In the genomic region with DNA sequence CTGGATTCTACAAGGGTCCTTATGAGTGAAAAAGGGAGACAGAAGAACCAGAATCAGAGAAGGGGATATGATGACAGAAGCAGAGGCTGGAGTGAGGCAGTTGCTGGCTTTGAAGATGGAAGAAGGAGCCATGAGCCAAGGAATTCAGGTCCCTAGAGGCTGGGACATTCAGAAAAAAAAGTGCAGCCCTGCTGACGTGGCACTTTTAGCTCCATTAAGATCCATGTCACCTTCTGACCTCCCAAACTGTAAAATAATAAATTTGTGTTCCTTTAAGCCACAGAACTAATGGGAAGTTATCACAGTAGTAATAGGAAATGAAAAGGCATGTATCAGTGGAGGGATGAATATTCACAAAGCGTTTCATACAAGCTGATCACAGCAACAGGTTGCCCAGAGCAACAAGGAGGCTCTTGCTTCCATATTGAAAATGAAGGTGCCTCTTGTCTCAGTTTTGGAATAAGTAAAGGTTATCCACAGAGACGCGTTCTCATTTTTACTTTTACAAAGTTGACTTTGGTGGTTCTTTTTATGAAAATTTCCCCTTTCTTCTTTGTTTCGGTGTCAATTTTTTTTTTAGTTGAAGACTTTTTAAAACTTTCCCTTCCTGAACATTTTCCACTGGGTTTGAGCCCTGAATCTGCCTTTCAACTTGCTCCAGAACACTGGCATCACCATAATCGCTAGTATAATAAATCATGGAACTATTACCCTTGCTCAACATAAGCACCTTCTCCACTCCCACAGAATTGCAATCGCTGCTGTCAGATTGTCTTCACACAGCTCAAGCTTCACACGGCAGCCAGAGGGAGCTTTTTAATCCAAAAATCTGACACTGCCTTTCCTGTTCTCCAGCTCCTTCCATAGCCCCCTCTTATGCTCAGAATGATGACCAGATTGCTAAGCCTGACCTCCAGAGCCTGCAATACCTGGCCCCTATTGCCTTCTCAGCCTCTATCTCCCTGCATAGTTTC, we compare ENCODE assay signal across 11 cellular contexts.
A peak's percentile ranks its signal among the peaks of the same experiment; 100 is the strongest.
DNase-seq lines count a peak whose midpoint lies in the region; ATAC-seq, FAIRE-seq and TF ChIP-seq lines count a peak whose summit lies in the region.
"Had no signal": no experiment of that assay in that cellular context is flagged by ENCODE, and none has a peak within 500 bp of the region (broad histone marks: within the 10 kb centered on the region; RNA-seq: fewer than 3 reads in every experiment).

No MANE protein-coding gene starts in this region.

- H3K36me3 ChIP-seq in CD4-positive, alpha-beta memory T cell (ENCODE audit: insufficient read depth, low read length), result no peaks in the 10 kb centered on the region
- H3K36me3 ChIP-seq in K562 (ENCODE audit: control insufficient read depth, insufficient read depth, low read length), result no peaks in the 10 kb centered on the region
- no peaks in the 10 kb centered on the region for H3K36me3 ChIP-seq in heart left ventricle

- H3K27ac ChIP-seq in CD4-positive, alpha-beta memory T cell (ENCODE audit: low read depth, low read length), result no peak overlapping the region
- no peak overlapping the region for H3K27ac ChIP-seq in K562 (ENCODE audit: extremely low read depth, low read depth, low read length)
- H3K27ac ChIP-seq in heart left ventricle, result no peak overlapping the region

- no peaks in the 10 kb centered on the region for H3K27me3 ChIP-seq in CD4-positive, alpha-beta memory T cell (ENCODE audit: insufficient read depth, low read length)
- H3K27me3 ChIP-seq in K562 (ENCODE audit: control insufficient read depth in 2 of 2, insufficient read depth in 2 of 2, low read length in 2 of 2), result peaks cover 0 to 9% of the 10 kb centered on the region in 2 experiments; a peak in 1 of 5 replicates
- H3K27me3 ChIP-seq in heart left ventricle, result no peaks in the 10 kb centered on the region

- no peak for TF ChIP-seq RAD21 in K562 (CRISPR knock-in tag; conservative IDR thresholded peaks at IDR 0.05 in 1 of 2, IDR thresholded peaks at IDR 0.05 in 1 of 2)

- no peak overlapping the region for H2AFZ ChIP-seq in K562 (ENCODE audit: low read depth, low read length)

- no TSS peak for BruUV-seq in K562 (replicated peaks; lab: Mats Ljungman, UMichigan)

- in situ Hi-C loops in K562 (cut with MboI), result no loop called here

- no peaks in the 10 kb centered on the region for H3K9me1 ChIP-seq in K562 (ENCODE audit: control insufficient read depth, insufficient read depth, low read length)

- H4K20me1 ChIP-seq in K562 (replicated peaks; ENCODE audit: control insufficient read depth, insufficient read depth, low read length), result no peaks in the 10 kb centered on the region

- TF ChIP-seq POLR2A in K562 (conservative IDR thresholded peaks at IDR 0.05), result no peak
- no peak for TF ChIP-seq POLR2A in heart left ventricle (IDR thresholded peaks at IDR 0.05)

- no peaks in the 10 kb centered on the region for H3K9me3 ChIP-seq in CD4-positive, alpha-beta memory T cell (ENCODE audit: control insufficient read depth in 1 of 2, low read length in 2 of 2)
- H3K9me3 ChIP-seq in K562 (replicated peaks; ENCODE audit: control insufficient read depth, insufficient read depth, low read depth, low read length), result no peaks in the 10 kb centered on the region
- no peaks in the 10 kb centered on the region for H3K9me3 ChIP-seq in heart left ventricle
- H3K9me3 ChIP-seq: mucosa of descending colon had no signal

- no peak for FAIRE-seq in K562 (lab: Jason Lieb, UNC)

- no peak overlapping the region for H3K9ac ChIP-seq in K562 (ENCODE audit: insufficient read depth in 1 of 2, low read depth in 2 of 2, low read length in 2 of 2)

- H3K27ac Mint-ChIP-seq in CD4-positive, alpha-beta memory T cell, result peak overlapping the region in 4 of 7 donors; percentile 13 to 86 (median 48)

- POLR2A ChIA-PET in CD4-positive, alpha-beta memory T cell (lab: Charles Lee; ENCODE audit: partially characterized antibody), result interaction anchor here (1.4 to 3.1 kb wide), 2 partner anchors 11 to 105 kb away, joined by 3 to 21 read pairs; no protein-coding TSS in a partner anchor
- POLR2A ChIA-PET in K562 (lab: Yijun Ruan, JAX), result interaction anchor here (0.6 kb wide), 1 partner anchor 9 kb away, joined by 4 read pairs; no protein-coding TSS in a partner anchor

- ATAC-seq in GM18868 (IDR thresholded peaks at IDR 0.05; ENCODE audit: unreplicated experiment), result peak; percentile 52
- ATAC-seq in HG03045 (IDR thresholded peaks at IDR 0.05; ENCODE audit: unreplicated experiment), result peak; percentile 45
- ATAC-seq in K562, result no peak
- no peak for ATAC-seq in heart left ventricle
- no peak for ATAC-seq in GM19452 (IDR thresholded peaks at IDR 0.05; ENCODE audit: unreplicated experiment)
- ATAC-seq: mucosa of descending colon, Right ventricle myocardium inferior had no signal

- H3K4me1 ChIP-seq in CD4-positive, alpha-beta memory T cell (ENCODE audit: insufficient read depth, low read length), result peaks cover 42% of the 10 kb centered on the region
- H3K4me1 ChIP-seq in K562 (replicated peaks in 1 of 2; ENCODE audit: control insufficient read depth in 2 of 2, insufficient read depth in 2 of 2, low read length in 2 of 2) (no peaks in the 10 kb centered on the region), heart left ventricle (peaks cover 0 to 20% (median 0%) of the 10 kb centered on the region in 12 donors)

- no peaks in the 10 kb centered on the region for H3K9me3 Mint-ChIP-seq in CD4-positive, alpha-beta memory T cell

- no peak overlapping the region for H3K4me2 ChIP-seq in K562 (ENCODE audit: insufficient read depth, low read length)

- peak overlapping the region in 6 of 8 donors; percentile 37 to 55 (median 43) for H3K4me3 Mint-ChIP-seq in CD4-positive, alpha-beta memory T cell

- no peak for TF ChIP-seq CTCF in K562 (IDR thresholded peaks at IDR 0.05 in 2 of 3, conservative IDR thresholded peaks at IDR 0.05 in 1 of 3; ENCODE audit: insufficient read depth in 2 of 3, low read depth in 1 of 3, low read length in 3 of 3)
- no peak for TF ChIP-seq CTCF in heart left ventricle (IDR thresholded peaks at IDR 0.05)

- H3K27me3 Mint-ChIP-seq in CD4-positive, alpha-beta memory T cell, result no peaks in the 10 kb centered on the region

- no peaks in the 10 kb centered on the region for H3K79me2 ChIP-seq in K562 (ENCODE audit: control insufficient read depth, insufficient read depth, low read length)

- DNase-seq in CD4-positive, alpha-beta memory T cell, result no peak
- DNase-seq in K562 (ENCODE audit: extremely low read depth in 1 of 4, low spot score in 3 of 4) (no peak), SW480 (ENCODE audit: low spot score) (no peak), heart left ventricle (no peak), COLO829 (ENCODE audit: low spot score) (no peak)
- DNase-seq: DMS79, mucosa of descending colon had no signal

- H3K36me3 Mint-ChIP-seq in CD4-positive, alpha-beta memory T cell, result no peaks in the 10 kb centered on the region

- H3K4me1 Mint-ChIP-seq in CD4-positive, alpha-beta memory T cell, result peaks cover 33 to 51% (median 46%) of the 10 kb centered on the region in 4 donors

- TF ChIP-seq EP300 in K562 (IDR thresholded peaks at IDR 0.05; ENCODE audit: low read length), result no peak

- intact Hi-C loops in CD4-positive, alpha-beta memory T cell (cut with micrococcal nuclease), result loop anchor here (10.0 kb wide), 2 partner anchors 328 to 672 kb away; partner anchors contain the start of genes SEL1L3 and STIM2
- intact Hi-C loops in K562 (cut with micrococcal nuclease), result no loop called here
- intact Hi-C loops in heart left ventricle (cut with DNase I), result no loop called here

- CTCF ChIA-PET in CD4-positive, alpha-beta memory T cell (lab: Charles Lee; ENCODE audit: partially characterized antibody), result interaction anchor here (0.7 to 2.4 kb wide), 6 partner anchors 10 to 132 kb away, joined by 3 to 10 read pairs (median 3); no protein-coding TSS in a partner anchor
- CTCF ChIA-PET in K562 (lab: Yijun Ruan, JAX; ENCODE audit: low intra/inter-chr PET ratio), result no interaction called here

- under 1% methylated on average over 8 of the region's 8 CpGs for WGBS in K562 (ENCODE audit: insufficient coverage, low coverage, missing lambda C conversion rate)
- 63 to 71% (median 68%) methylated on average over 8 of the region's 8 CpGs for WGBS in heart left ventricle, 4 donors

- H3K4me3 ChIP-seq in CD4-positive, alpha-beta memory T cell (ENCODE audit: low read length in 2 of 2), result no peak overlapping the region
- no peak overlapping the region for H3K4me3 ChIP-seq in K562
- no peak overlapping the region for H3K4me3 ChIP-seq in heart left ventricle
- H3K4me3 ChIP-seq: mucosa of descending colon had no signal

TF ChIP-seq in K562, 482 proteins besides CTCF, POLR2A, EP300 and RAD21 (continues in another document):
- TF ChIP-seq CREBBP (IDR thresholded peaks at IDR 0.05; ENCODE audit: low read depth, low read length) (no peak), HINFP (tag; conservative IDR thresholded peaks at IDR 0.05; ENCODE audit: low read depth) (no peak)
- TF ChIP-seq, protein P1, sequence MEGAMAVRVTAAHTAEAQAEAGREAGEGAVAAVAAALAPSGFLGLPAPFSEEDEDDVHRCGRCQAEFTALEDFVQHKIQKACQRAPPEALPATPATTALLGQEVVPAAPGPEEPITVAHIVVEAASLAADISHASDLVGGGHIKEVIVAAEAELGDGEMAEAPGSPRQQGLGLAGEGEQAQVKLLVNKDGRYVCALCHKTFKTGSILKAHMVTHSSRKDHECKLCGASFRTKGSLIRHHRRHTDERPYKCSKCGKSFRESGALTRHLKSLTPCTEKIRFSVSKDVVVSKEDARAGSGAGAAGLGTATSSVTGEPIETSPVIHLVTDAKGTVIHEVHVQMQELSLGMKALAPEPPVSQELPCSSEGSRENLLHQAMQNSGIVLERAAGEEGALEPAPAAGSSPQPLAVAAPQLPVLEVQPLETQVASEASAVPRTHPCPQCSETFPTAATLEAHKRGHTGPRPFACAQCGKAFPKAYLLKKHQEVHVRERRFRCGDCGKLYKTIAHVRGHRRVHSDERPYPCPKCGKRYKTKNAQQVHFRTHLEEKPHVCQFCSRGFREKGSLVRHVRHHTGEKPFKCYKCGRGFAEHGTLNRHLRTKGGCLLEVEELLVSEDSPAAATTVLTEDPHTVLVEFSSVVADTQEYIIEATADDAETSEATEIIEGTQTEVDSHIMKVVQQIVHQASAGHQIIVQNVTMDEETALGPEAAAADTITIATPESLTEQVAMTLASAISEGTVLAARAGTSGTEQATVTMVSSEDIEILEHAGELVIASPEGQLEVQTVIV (CRISPR knock-in tag; IDR thresholded peaks at IDR 0.05; ENCODE audit: borderline replicate concordance), result no peak

Comparison
In these comparisons a context has a peak if more than half of its experiments do, and no peak if none do; other contexts are left out.
1. ATAC-seq: peak in GM18868 (single experiment) and HG03045 (single experiment); none in K562 (single experiment), heart left ventricle (0 of 4) and GM19452 (single experiment).